In the genomic region with DNA sequence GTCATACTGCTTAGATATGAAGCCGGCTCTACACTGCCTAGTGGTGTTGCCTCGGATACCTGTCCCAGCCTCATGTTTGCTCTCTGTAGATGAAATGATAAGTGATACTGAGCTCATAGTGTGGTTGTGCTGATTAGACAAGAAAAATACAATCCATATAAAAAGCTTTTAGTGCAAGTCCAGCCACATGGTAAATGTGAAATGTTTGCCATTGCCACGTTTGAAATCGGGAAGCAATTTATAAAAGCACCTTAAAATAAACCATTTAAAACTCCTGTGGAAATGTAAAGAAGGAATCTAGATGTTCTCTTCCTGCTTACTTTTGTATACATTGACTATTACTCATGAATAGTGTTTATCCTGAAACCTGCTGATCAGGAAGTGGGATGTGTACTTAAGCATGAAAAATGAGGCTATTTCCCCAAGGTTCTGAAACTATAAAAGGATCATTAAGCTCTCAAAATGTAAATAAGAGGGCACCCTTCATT, we compare ENCODE assay signal across 1 cellular context.
TF ChIP-seq lines count a peak whose summit lies in the region.

No MANE protein-coding gene starts in this region.

TF ChIP-seq in HEK293, 187 proteins besides CTCF, POLR2A, EP300 and RAD21 (continued from another document):
- 0 out of 2 replicates have a peak, but pooled peaks have one; percentile 26 for TF ChIP-seq TCF7L2 (IDR thresholded peaks at IDR 0.05; ENCODE audit: borderline replicate concordance, low read depth, low read length)
TF ChIP-seq in HEK293: peak in this region for 3.
